16 cellular contexts compared by ENCODE assay signal in the genomic region with DNA sequence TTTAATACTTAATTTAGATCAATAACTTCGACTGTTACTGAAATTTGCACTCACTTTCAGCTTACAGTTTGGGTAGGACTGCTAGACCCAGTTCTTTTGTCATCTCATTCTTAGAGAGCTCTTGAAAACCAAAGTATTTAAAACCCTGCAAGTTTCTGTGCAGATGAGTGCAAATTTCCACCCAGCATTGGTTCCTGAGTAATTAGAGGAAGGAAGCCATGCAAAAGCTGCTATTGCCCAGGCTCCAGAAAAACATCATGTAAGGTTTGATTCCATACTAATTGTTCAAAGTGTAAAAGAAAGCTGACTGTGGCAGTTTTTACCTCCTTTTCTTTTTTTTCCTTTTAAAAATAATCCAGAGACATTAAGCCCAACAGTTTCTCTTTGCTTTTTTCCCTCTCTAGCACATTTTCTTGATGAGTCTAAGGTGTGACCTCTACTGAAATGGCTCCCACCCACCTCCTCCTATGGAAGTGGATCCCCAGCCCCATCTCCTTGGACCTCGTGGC. TPM values are rescaled to one million over a fixed set of nuclear protein-coding genes. Genes with fewer than 3 reads are reported as not detected.
DNase-seq lines count a peak whose midpoint lies in the region; ATAC-seq and TF ChIP-seq lines count a peak whose summit lies in the region.
"Had no signal": no experiment of that assay in that cellular context is flagged by ENCODE, and none has a peak within 500 bp of the region (broad histone marks: within the 10 kb centered on the region; RNA-seq: fewer than 3 reads in every experiment).

No MANE protein-coding gene starts in this region.

- CTCF ChIA-PET in PC-3 (lab: Charles Lee), result no interaction called here

- no peak for TF ChIP-seq CTCF in C4-2B (conservative IDR thresholded peaks at IDR 0.05)
- TF ChIP-seq CTCF in PC-3 (conservative IDR thresholded peaks at IDR 0.05; ENCODE audit: low read depth, low read length), result no peak
- no peak for TF ChIP-seq CTCF in psoas muscle (IDR thresholded peaks at IDR 0.05)

- intact Hi-C loops in PC-3 (cut with micrococcal nuclease), result no loop called here
- intact Hi-C loops in psoas muscle (cut with DNase I), result no loop called here
- intact Hi-C loops in posterior cingulate gyrus (cut with DNase I), result no loop called here

- no TSS peak for BruUV-seq in PC-3 (replicated peaks; lab: Mats Ljungman, UMichigan)

- H3F3A ChIP-seq in PC-3 (ENCODE audit: low read length, unreplicated experiment), result peaks cover 9% of the 10 kb centered on the region

- no peaks in the 10 kb centered on the region for H3K9me2 ChIP-seq in PC-3 (replicated peaks; ENCODE audit: low read length)

- DNase-seq in PC-3 (no peak), epithelial cell of prostate (ENCODE audit: low read depth, low spot score) (no peak), psoas muscle (no peak), posterior cingulate gyrus (no peak), DMS53 (lab: John Stamatoyannopoulos, UW) (no peak)
- DNase-seq in activated CD4-positive, alpha-beta T cell treated with anti-CD3 and anti-CD28 coated beads for 4 hours, result no peak
- DNase-seq: activated CD8-positive, alpha-beta memory T cell treated with anti-CD3 and anti-CD28 coated beads, Interleukin-2, amount 50 U/mL, for 4 hours; activated naive CD8-positive, alpha-beta T cell treated with anti-CD3 and anti-CD28 coated beads, Interleukin-2, amount 10 ng/mL, durations not matched to agents 7 days and 5 days; effector CD4-positive, alpha-beta T cell; left colon; NCI-H1417; NCI-H510A; nucleus accumbens had no signal

- H3K9me3 ChIP-seq in PC-3 (ENCODE audit: low read length) (no peaks in the 10 kb centered on the region), psoas muscle (no peaks in the 10 kb centered on the region)
- H3K9me3 ChIP-seq: BLaER1 had no signal

- 69 to 74% (median 70%) methylated on average over 2 of the region's 2 CpGs for WGBS in psoas muscle, 3 donors

- ATAC-seq in PC-3 (no peak), psoas muscle (no peak)
- no peak for ATAC-seq in activated CD4-positive, CD25-positive, alpha-beta regulatory T cell treated with anti-CD3 and anti-CD28 coated beads, Interleukin-2, amount 50 U/mL, for 24 hours
- ATAC-seq: left colon had no signal

- peak overlapping the region; percentile 84 for H3K4me2 ChIP-seq in PC-3 (ENCODE audit: low read length)
- H3K4me2 ChIP-seq: BLaER1 had no signal

- H3K4me3 ChIP-seq in PC-3 (ENCODE audit: low read length), result no peak overlapping the region
- no peak overlapping the region for H3K4me3 ChIP-seq in psoas muscle
- H3K4me3 ChIP-seq: BLaER1 had no signal

- peaks cover 8% of the 10 kb centered on the region for H3K36me3 ChIP-seq in PC-3 (ENCODE audit: low read depth, low read length)
- H3K36me3 ChIP-seq in psoas muscle (ENCODE audit: insufficient read depth in 1 of 2, low read depth in 1 of 2), result peaks cover 6 to 91% of the 10 kb centered on the region in 2 donors

- H2AFZ ChIP-seq in PC-3 (ENCODE audit: low read length), result no peak overlapping the region

- peaks cover 10% of the 10 kb centered on the region for H3K79me2 ChIP-seq in PC-3 (ENCODE audit: low read length)

- H3K4me1 ChIP-seq in PC-3 (ENCODE audit: insufficient read depth, low read length), result peaks cover 67% of the 10 kb centered on the region
- peaks cover 60% of the 10 kb centered on the region for H3K4me1 ChIP-seq in psoas muscle
- H3K4me1 ChIP-seq: BLaER1 had no signal

- POLR2A ChIA-PET in PC-3 (lab: Charles Lee; ENCODE audit: unreplicated experiment), result no interaction called here

- no peaks in the 10 kb centered on the region for H4K20me1 ChIP-seq in PC-3 (ENCODE audit: low read length)

- peak overlapping the region; percentile 95 for H3K27ac ChIP-seq in C4-2B
- peak overlapping the region; percentile 99 for H3K27ac ChIP-seq in PC-3 (ENCODE audit: low read length)
- H3K27ac ChIP-seq in epithelial cell of prostate, result peak overlapping the region; percentile 86
- peak overlapping the region; percentile 78 for H3K27ac ChIP-seq in psoas muscle
- H3K27ac ChIP-seq: BLaER1 had no signal

- H3K9ac ChIP-seq in PC-3 (ENCODE audit: low read length), result peak overlapping the region; percentile 81
- H3K9ac ChIP-seq: BLaER1 had no signal

- H3K27me3 ChIP-seq in PC-3 (ENCODE audit: low read length), result no peaks in the 10 kb centered on the region
- H3K27me3 ChIP-seq in psoas muscle (ENCODE audit: insufficient read depth in 3 of 3, low read length in 2 of 3), result no peaks in the 10 kb centered on the region
- H3K27me3 ChIP-seq: BLaER1 had no signal

RNA-seq across cellular contexts. Expression of a gene that starts 30.3 kb away (rescaled TPM):
- 31.4 and 34.0 TPM in 2 replicates for total RNA-seq in PC-3 (2014; rRNA removed)
- total RNA-seq in psoas muscle, result 100 to 1,000 TPM in 3 of 4 donors, 10 to 100 TPM in 1; 66.1 to 215 (median 157) TPM
- 10 to 100 TPM; 10.8 to 30.9 (median 26.7) TPM for polyA plus RNA-seq in psoas muscle
